ENCODE assay signal across 13 cellular contexts in the genomic region with DNA sequence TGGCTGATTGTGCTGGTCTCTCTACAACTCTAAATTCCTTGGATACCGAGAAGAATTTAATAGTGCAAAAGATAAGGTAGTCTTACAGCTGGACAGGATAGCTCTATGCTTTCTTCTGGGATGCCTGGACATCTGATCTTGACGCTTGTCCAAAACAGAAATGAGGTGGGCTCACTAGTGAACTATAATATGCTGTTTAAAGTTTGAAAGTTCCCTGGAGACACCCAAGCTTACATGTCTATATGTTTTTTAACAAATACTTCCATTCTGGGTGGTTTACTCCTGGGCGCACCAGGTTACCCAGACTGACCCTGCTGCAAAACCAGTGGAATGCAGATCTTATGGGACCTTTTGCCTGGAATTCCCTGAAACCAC.
"Had no signal": no experiment of that assay in that cellular context is flagged by ENCODE, and none has a peak within 500 bp of the region (broad histone marks: within the 10 kb centered on the region; RNA-seq: fewer than 3 reads in every experiment).

No MANE protein-coding gene starts in this region.

- H3K27ac ChIP-seq: lower lobe of right lung, transverse colon had no signal

- H3K27me3 Mint-ChIP-seq: activated naive CD8-positive, alpha-beta T cell; dendritic cell treated with granulocyte-macrophage colony-stimulating factor and Interleukin-4, amounts not matched to agents 40 ng/mL and 50 ng/mL, for 4 days; naive thymus-derived CD8-positive, alpha-beta T cell; progenitor cell of endocrine pancreas; stimulated activated memory B cell treated with anti-CD40 and anti-IgM and Interleukin-4, amounts not matched to agents 10 μg/mL and 1 μg/mL and 100 μg/mL, for 72 hours had no signal

- H3K27ac Mint-ChIP-seq: activated naive CD8-positive, alpha-beta T cell; dendritic cell treated with granulocyte-macrophage colony-stimulating factor and Interleukin-4, amounts not matched to agents 40 ng/mL and 50 ng/mL, for 4 days; immature natural killer cell; naive thymus-derived CD8-positive, alpha-beta T cell; progenitor cell of endocrine pancreas; stimulated activated memory B cell treated with anti-CD40 and anti-IgM and Interleukin-4, amounts not matched to agents 10 μg/mL and 1 μg/mL and 100 μg/mL, for 72 hours had no signal

- H3K27me3 ChIP-seq: transverse colon had no signal

- H3K4me1 ChIP-seq: lower lobe of right lung, transverse colon had no signal

- DNase-seq: activated CD4-positive, CD25-positive, alpha-beta regulatory T cell; activated gamma-delta T cell; immature natural killer cell; lower lobe of right lung had no signal

- H3K9me3 ChIP-seq: lower lobe of right lung, transverse colon had no signal

- H3K36me3 Mint-ChIP-seq: activated naive CD8-positive, alpha-beta T cell; brain; immature natural killer cell; naive thymus-derived CD8-positive, alpha-beta T cell; stimulated activated memory B cell treated with anti-CD40 and anti-IgM and Interleukin-4, amounts not matched to agents 10 μg/mL and 1 μg/mL and 100 μg/mL, for 72 hours had no signal

- H3K36me3 ChIP-seq: lower lobe of right lung, transverse colon had no signal

- ATAC-seq: esophagus mucosa; naive thymus-derived CD8-positive, alpha-beta T cell; right cardiac atrium; stimulated activated memory B cell treated with anti-CD40 and anti-IgM and Interleukin-4, amounts not matched to agents 10 μg/mL and 1 μg/mL and 100 μg/mL, for 72 hours had no signal

- H3K4me1 Mint-ChIP-seq: immature natural killer cell; naive thymus-derived CD8-positive, alpha-beta T cell; stimulated activated memory B cell treated with anti-CD40 and anti-IgM and Interleukin-4, amounts not matched to agents 10 μg/mL and 1 μg/mL and 100 μg/mL, for 72 hours had no signal

- H3K4me3 Mint-ChIP-seq: activated naive CD8-positive, alpha-beta T cell; dendritic cell treated with granulocyte-macrophage colony-stimulating factor and Interleukin-4, amounts not matched to agents 40 ng/mL and 50 ng/mL, for 4 days; immature natural killer cell; stimulated activated memory B cell treated with anti-CD40 and anti-IgM and Interleukin-4, amounts not matched to agents 10 μg/mL and 1 μg/mL and 100 μg/mL, for 72 hours had no signal
